In genomic region chr17:57044976-57045867, GRCh38 we compare ENCODE assay signal across 8 cellular contexts. TPM values are rescaled to one million over a fixed set of nuclear protein-coding genes. Genes with fewer than 3 reads are reported as not detected.
DNase-seq lines count a peak whose midpoint lies in the region; ATAC-seq and TF ChIP-seq lines count a peak whose summit lies in the region.

No MANE protein-coding gene starts in this region.

- H3K4me3 ChIP-seq in NB4 (ENCODE audit: low read depth, low read length) (no peak overlapping the region), sigmoid colon (peak overlapping the region; percentile 27 to 47 (median 43))

- POLR2A ChIA-PET in GM10248 (lab: Yijun Ruan, JAX) = interaction anchor here (0.7 kb wide), 1 partner anchor 62 kb away, joined by 4 read pairs; no protein-coding TSS in a partner anchor

- no peak for TF ChIP-seq POLR2A in NB4 (IDR thresholded peaks at IDR 0.05; ENCODE audit: extremely low read depth, insufficient read length)
- TF ChIP-seq POLR2A in sigmoid colon (IDR thresholded peaks at IDR 0.05) = no peak

- CTCF ChIA-PET in GM10248 (lab: Yijun Ruan, JAX) = interaction anchor here (1.0 to 1.5 kb wide), 3 partner anchors 10 to 35 kb away, joined by 3 read pairs; no protein-coding TSS in a partner anchor

- DNase-seq in GM10248 (ENCODE audit: extremely low spot score) (peak; percentile 29), NB4 (ENCODE audit: low read depth) (peak; percentile 18), Right ventricle myocardium superior (no peak), sigmoid colon (no peak), LoVo (ENCODE audit: low spot score) (no peak), NCI-H1694 treated with DMSO at 0.1 percent for 48 hours (lab: John Stamatoyannopoulos, UW) (no peak)

- TF ChIP-seq CTCF in GM10248 (IDR thresholded peaks at IDR 0.05; ENCODE audit: control extremely low read depth, extremely low read depth, low read depth, missing control alignments) = no peak
- no peak for TF ChIP-seq CTCF in NB4 (IDR thresholded peaks at IDR 0.05; ENCODE audit: low read depth, low read length)
- no peak for TF ChIP-seq CTCF in sigmoid colon (IDR thresholded peaks at IDR 0.05)

- peaks cover 0 to 16% (median 13%) of the 10 kb centered on the region in 4 donors for H3K4me1 ChIP-seq in sigmoid colon

- H3K36me3 ChIP-seq in sigmoid colon = no peaks in the 10 kb centered on the region

- no peak for TF ChIP-seq EP300 in sigmoid colon (IDR thresholded peaks at IDR 0.05)

- peaks cover 0 to 23% (median 0%) of the 10 kb centered on the region in 3 donors for H3K27me3 ChIP-seq in sigmoid colon

- H3K27ac ChIP-seq in sigmoid colon = peak overlapping the region in 1 of 4 donors; percentile 29

- peak; percentile 19 for ATAC-seq in Right ventricle myocardium superior (ENCODE audit: poor library complexity)
- ATAC-seq in GM18858 (IDR thresholded peaks at IDR 0.05; ENCODE audit: unreplicated experiment) = no peak
- no peak for ATAC-seq in HG03045 (IDR thresholded peaks at IDR 0.05; ENCODE audit: unreplicated experiment)

- no peaks in the 10 kb centered on the region for H3K9me3 ChIP-seq in sigmoid colon

- intact Hi-C loops in Right ventricle myocardium superior (cut with DNase I) (no loop called here), sigmoid colon (cut with DNase I) (no loop called here)

- 35 to 71% methylated on average over 49 of the region's 49 CpGs for WGBS in sigmoid colon, 2 donors

RNA-seq across cellular contexts. Expression of gene AKAP1, which starts 39.8 kb away (rescaled TPM):
- total RNA-seq in Right ventricle myocardium superior (228 TPM), sigmoid colon (100 to 1,000 TPM in 3 of 4 donors, 10 to 100 TPM in 1; 78.9 to 126 (median 108) TPM)
- polyA plus RNA-seq in sigmoid colon = 10 to 100 TPM; 12.7 to 75.3 (median 16.2) TPM

Comparison
In these comparisons a context has a peak if more than half of its experiments do, and no peak if none do; other contexts are left out.
1. DNase-seq: peak in GM10248 (single experiment) and NB4 (single experiment); none in Right ventricle myocardium superior (single experiment), sigmoid colon (single experiment), LoVo (single experiment) and NCI-H1694 treated with DMSO at 0.1 percent for 48 hours (single experiment).